Comparison of ENCODE assay signal across 8 cellular contexts in genomic region chr5:68216737-68217231, GRCh38. TPM values are rescaled to one million over a fixed set of nuclear protein-coding genes. Genes with fewer than 3 reads are reported as not detected.
DNase-seq lines count a peak whose midpoint lies in the region; ATAC-seq, FAIRE-seq and TF ChIP-seq lines count a peak whose summit lies in the region.

No MANE protein-coding gene starts in this region.

- peaks cover 15% of the 10 kb centered on the region for H3K36me3 Mint-ChIP-seq in activated T-helper 17 cell treated with anti-CD3 and anti-CD28 coated beads, Interleukin-2, amount 50 U/mL, for 72 hours (ENCODE audit: low read depth)
- peaks cover 6% of the 10 kb centered on the region for H3K36me3 Mint-ChIP-seq in stimulated activated memory B cell treated with anti-CD40 and anti-IgM and Interleukin-4, amounts not matched to agents 10 μg/mL and 1 μg/mL and 100 μg/mL, for 72 hours

- DNase-seq in ACHN (peak; percentile 27), GM12892 (ENCODE audit: insufficient read length) (no peak), NCI-H2081 treated with DMSO at 0.1 percent for 48 hours (lab: John Stamatoyannopoulos, UW) (no peak)
- no peak for DNase-seq in central memory CD4-positive, alpha-beta T cell

- peak; percentile 1 for ATAC-seq in HG03342 (IDR thresholded peaks at IDR 0.05; ENCODE audit: unreplicated experiment)
- ATAC-seq in activated T-helper 17 cell treated with anti-CD3 and anti-CD28 coated beads, Interleukin-2, amount 50 U/mL, for 72 hours (replicated peaks): no peak
- ATAC-seq in stimulated activated memory B cell treated with anti-CD40 and anti-IgM and Interleukin-4, amounts not matched to agents 10 μg/mL and 1 μg/mL and 100 μg/mL, for 72 hours: no peak

- H3K4me1 Mint-ChIP-seq in activated T-helper 17 cell treated with anti-CD3 and anti-CD28 coated beads, Interleukin-2, amount 50 U/mL, for 72 hours: peaks cover 34% of the 10 kb centered on the region
- H3K4me1 Mint-ChIP-seq in stimulated activated memory B cell treated with anti-CD40 and anti-IgM and Interleukin-4, amounts not matched to agents 10 μg/mL and 1 μg/mL and 100 μg/mL, for 72 hours: peaks cover 35% of the 10 kb centered on the region

- H3K4me3 ChIP-seq in iPS-18c (ENCODE audit: insufficient read depth, low read depth, low read length): peak overlapping the region; percentile 87

- peak overlapping the region; percentile 95 for H3K4me3 Mint-ChIP-seq in activated T-helper 17 cell treated with anti-CD3 and anti-CD28 coated beads, Interleukin-2, amount 50 U/mL, for 72 hours
- H3K4me3 Mint-ChIP-seq in stimulated activated memory B cell treated with anti-CD40 and anti-IgM and Interleukin-4, amounts not matched to agents 10 μg/mL and 1 μg/mL and 100 μg/mL, for 72 hours: peak overlapping the region; percentile 87

- in situ Hi-C loops in ACHN (cut with HindIII; ENCODE audit: low pct_ligation_motif_present, low pct_unique_long_range_greater_than_20kb, low sequenced_read_pairs): no loop called here

- TF ChIP-seq POLR2A in GM12892 (IDR thresholded peaks at IDR 0.05; ENCODE audit: low read depth, low read length): no peak

- no peaks in the 10 kb centered on the region for H3K9me3 ChIP-seq in iPS-18c (ENCODE audit: control insufficient read depth, insufficient read depth, low read length)

- peak; percentile 57 for FAIRE-seq in GM12892 (lab: Jason Lieb, UNC)

- peak overlapping the region; percentile 88 for H3K27ac Mint-ChIP-seq in activated T-helper 17 cell treated with anti-CD3 and anti-CD28 coated beads, Interleukin-2, amount 50 U/mL, for 72 hours
- H3K27ac Mint-ChIP-seq in stimulated activated memory B cell treated with anti-CD40 and anti-IgM and Interleukin-4, amounts not matched to agents 10 μg/mL and 1 μg/mL and 100 μg/mL, for 72 hours: peak overlapping the region; percentile 97

- no peaks in the 10 kb centered on the region for H3K9me3 Mint-ChIP-seq in activated T-helper 17 cell treated with anti-CD3 and anti-CD28 coated beads, Interleukin-2, amount 50 U/mL, for 72 hours
- H3K9me3 Mint-ChIP-seq in stimulated activated memory B cell treated with anti-CD40 and anti-IgM and Interleukin-4, amounts not matched to agents 10 μg/mL and 1 μg/mL and 100 μg/mL, for 72 hours: no peaks in the 10 kb centered on the region

- H3K27me3 Mint-ChIP-seq in activated T-helper 17 cell treated with anti-CD3 and anti-CD28 coated beads, Interleukin-2, amount 50 U/mL, for 72 hours: no peaks in the 10 kb centered on the region
- H3K27me3 Mint-ChIP-seq in stimulated activated memory B cell treated with anti-CD40 and anti-IgM and Interleukin-4, amounts not matched to agents 10 μg/mL and 1 μg/mL and 100 μg/mL, for 72 hours: no peaks in the 10 kb centered on the region

RNA-seq across cellular contexts. Expression of gene PIK3R1, which starts 1.2 kb away (rescaled TPM):
- polyA plus RNA-seq in GM12892 (2012; ENCODE audit: missing spikeins): 20.8 TPM
- total RNA-seq in activated T-helper 17 cell treated with anti-CD3 and anti-CD28 coated beads, Interleukin-2, amount 50 U/mL, for 72 hours: 10 to 100 TPM; 47.5 to 57.0 TPM
